ENCODE assay signal across 18 cellular contexts in the genomic region with DNA sequence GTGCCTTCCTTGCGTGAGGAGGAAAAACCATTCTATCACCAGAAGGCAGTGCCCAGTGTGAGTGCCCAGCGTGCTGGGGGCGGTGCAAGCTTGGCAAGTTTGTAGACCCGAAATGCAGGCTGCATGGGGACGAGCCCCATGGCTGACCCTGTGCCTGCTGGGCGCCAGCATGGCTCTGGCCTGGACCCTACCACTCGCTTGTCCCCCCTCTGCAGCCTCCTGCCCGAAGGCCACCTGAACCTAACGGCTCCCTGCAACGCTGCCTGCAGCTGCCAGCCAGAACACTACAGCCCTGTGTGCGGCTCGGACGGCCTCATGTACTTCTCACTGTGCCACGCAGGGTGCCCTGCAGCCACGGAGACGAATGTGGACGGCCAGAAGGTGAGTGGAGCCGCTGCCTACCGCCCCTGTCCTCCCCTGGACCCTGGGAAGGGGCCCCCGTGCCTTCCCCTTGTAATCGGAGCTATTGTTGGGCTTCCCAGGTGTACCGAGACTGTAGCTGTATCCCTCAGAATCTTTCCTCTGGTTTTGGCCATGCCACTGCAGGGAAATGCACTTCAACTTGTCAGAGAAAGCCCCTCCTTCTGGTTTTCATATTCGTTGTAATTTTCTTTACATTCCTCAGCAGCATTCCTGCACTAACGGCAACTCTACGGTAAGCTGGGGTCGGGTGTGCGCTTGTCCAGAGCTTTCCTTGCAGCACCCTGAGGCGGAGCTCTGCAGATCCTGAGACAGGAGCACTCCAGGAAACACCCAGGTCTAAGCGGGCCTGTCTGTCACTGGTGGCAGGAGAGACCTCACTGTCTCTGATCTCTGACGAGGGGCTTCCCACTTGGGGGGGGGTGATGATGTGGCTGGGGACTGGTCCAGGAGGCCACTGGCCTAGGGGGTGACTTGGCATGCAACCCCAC. TPM values are rescaled to one million over a fixed set of nuclear protein-coding genes. Genes with fewer than 3 reads are reported as not detected.
DNase-seq lines count a peak whose midpoint lies in the region; TF ChIP-seq lines count a peak whose summit lies in the region.
"Had no signal": no experiment of that assay in that cellular context is flagged by ENCODE, and none has a peak within 500 bp of the region (broad histone marks: within the 10 kb centered on the region; RNA-seq: fewer than 3 reads in every experiment).

No MANE protein-coding gene starts in this region.

- H3K27me3 Mint-ChIP-seq in MCF 10A (ENCODE audit: insufficient read depth, unreplicated experiment) = no peaks in the 10 kb centered on the region
- peaks cover 5% of the 10 kb centered on the region for H3K27me3 Mint-ChIP-seq in brain
- H3K27me3 Mint-ChIP-seq in type B pancreatic cell = peaks cover 8% of the 10 kb centered on the region
- H3K27me3 Mint-ChIP-seq: activated CD4-positive, alpha-beta memory T cell treated with anti-CD3 and anti-CD28 coated beads, Interleukin-2, amount 10 ng/mL, durations not matched to agents 7 days and 5 days; naive thymus-derived CD8-positive, alpha-beta T cell; stimulated activated naive B cell treated with anti-CD40 and anti-IgM and Interleukin-4, amounts not matched to agents 10 μg/mL and 1 μg/mL and 100 μg/mL, for 72 hours had no signal

- no peak overlapping the region for H3K4me3 ChIP-seq in breast epithelium
- no peak overlapping the region for H3K4me3 ChIP-seq in mucosa of rectum (ENCODE audit: low read length in 2 of 2)
- H3K4me3 ChIP-seq in effector memory CD4-positive, alpha-beta T cell (ENCODE audit: insufficient read depth, low read depth, low read length, poor library complexity, severe bottlenecking) = no peak overlapping the region

- H3K9me3 ChIP-seq in breast epithelium (no peaks in the 10 kb centered on the region), mucosa of rectum (ENCODE audit: control insufficient read depth in 2 of 2, low read length in 2 of 2) (no peaks in the 10 kb centered on the region)
- no peaks in the 10 kb centered on the region for H3K9me3 ChIP-seq in effector memory CD4-positive, alpha-beta T cell (ENCODE audit: control insufficient read depth, low read length)

- POLR2A ChIA-PET in MCF 10A (lab: Yijun Ruan, JAX) = interaction anchor here (1.0 to 1.2 kb wide), 3 partner anchors 105 to 127 kb away, joined by 3 to 5 read pairs (median 3); no protein-coding TSS in a partner anchor

- H3K36me3 ChIP-seq in breast epithelium (no peaks in the 10 kb centered on the region), mucosa of rectum (ENCODE audit: control insufficient read depth in 2 of 2, insufficient read depth in 2 of 2, low read length in 2 of 2) (peaks cover 0 to 2% of the 10 kb centered on the region in 2 donors)
- H3K36me3 ChIP-seq in effector memory CD4-positive, alpha-beta T cell (ENCODE audit: control insufficient read depth, insufficient read depth, low read length) = no peaks in the 10 kb centered on the region

- peaks cover 0 to 9% of the 10 kb centered on the region in 2 donors for H3K4me1 ChIP-seq in breast epithelium
- H3K4me1 ChIP-seq in mucosa of rectum (ENCODE audit: control insufficient read depth in 2 of 2, insufficient read depth in 2 of 2, low read length in 2 of 2) = peaks cover 19 to 23% of the 10 kb centered on the region in 2 donors
- H3K4me1 ChIP-seq in effector memory CD4-positive, alpha-beta T cell (ENCODE audit: control insufficient read depth, insufficient read depth, low read length, poor library complexity, severe bottlenecking) = no peaks in the 10 kb centered on the region

- H3K4me3 Mint-ChIP-seq in MCF 10A (ENCODE audit: unreplicated experiment) (no peak overlapping the region), brain (peak overlapping the region in 1 of 5 experiments; percentile 60), type B pancreatic cell (no peak overlapping the region)
- H3K4me3 Mint-ChIP-seq: activated CD4-positive, alpha-beta memory T cell treated with anti-CD3 and anti-CD28 coated beads, Interleukin-2, amount 10 ng/mL, durations not matched to agents 7 days and 5 days; CD14-positive monocyte; H9; naive thymus-derived CD8-positive, alpha-beta T cell; stimulated activated naive B cell treated with anti-CD40 and anti-IgM and Interleukin-4, amounts not matched to agents 10 μg/mL and 1 μg/mL and 100 μg/mL, for 72 hours had no signal

- H3K27ac Mint-ChIP-seq in MCF 10A (ENCODE audit: low read depth, unreplicated experiment) = no peak overlapping the region
- peak overlapping the region in 4 of 5 experiments; percentile 57 to 90 (median 84) for H3K27ac Mint-ChIP-seq in brain
- peak overlapping the region; percentile 50 for H3K27ac Mint-ChIP-seq in type B pancreatic cell
- H3K27ac Mint-ChIP-seq: activated CD4-positive, alpha-beta memory T cell treated with anti-CD3 and anti-CD28 coated beads, Interleukin-2, amount 10 ng/mL, durations not matched to agents 7 days and 5 days; H9; stimulated activated naive B cell treated with anti-CD40 and anti-IgM and Interleukin-4, amounts not matched to agents 10 μg/mL and 1 μg/mL and 100 μg/mL, for 72 hours had no signal

- H3K36me3 Mint-ChIP-seq in MCF 10A (ENCODE audit: insufficient read depth, unreplicated experiment) = peaks cover 47% of the 10 kb centered on the region
- H3K36me3 Mint-ChIP-seq in brain = no peaks in the 10 kb centered on the region
- no peaks in the 10 kb centered on the region for H3K36me3 Mint-ChIP-seq in type B pancreatic cell
- H3K36me3 Mint-ChIP-seq: naive thymus-derived CD8-positive, alpha-beta T cell had no signal

- intact Hi-C loops in breast epithelium (cut with DNase I; ENCODE audit: low total_unique reads) (loop anchor here (5.0 to 10.0 kb wide), 2 partner anchors 117 to 1085 kb away; no protein-coding TSS in a partner anchor), MCF 10A (cut with micrococcal nuclease) (loop anchor here (1.0 to 5.0 kb wide), 2 partner anchors 124 to 140 kb away; no protein-coding TSS in a partner anchor)

- H3K4me1 Mint-ChIP-seq in MCF 10A (ENCODE audit: insufficient read depth, unreplicated experiment) (peaks cover 7% of the 10 kb centered on the region), brain (peaks cover 50% of the 10 kb centered on the region), type B pancreatic cell (ENCODE audit: unreplicated experiment) (peaks cover 29% of the 10 kb centered on the region)

- H3K9me3 Mint-ChIP-seq in MCF 10A (ENCODE audit: unreplicated experiment) (no peaks in the 10 kb centered on the region), brain (no peaks in the 10 kb centered on the region), type B pancreatic cell (no peaks in the 10 kb centered on the region)
- H3K9me3 Mint-ChIP-seq: activated CD4-positive, alpha-beta memory T cell treated with anti-CD3 and anti-CD28 coated beads, Interleukin-2, amount 10 ng/mL, durations not matched to agents 7 days and 5 days; H9; naive thymus-derived CD8-positive, alpha-beta T cell; stimulated activated naive B cell treated with anti-CD40 and anti-IgM and Interleukin-4, amounts not matched to agents 10 μg/mL and 1 μg/mL and 100 μg/mL, for 72 hours had no signal

- peak overlapping the region; percentile 21 to 68 for H3K27ac ChIP-seq in breast epithelium
- H3K27ac ChIP-seq in mucosa of rectum (ENCODE audit: low read depth in 2 of 2, low read length in 2 of 2) = peak overlapping the region; percentile 36 to 67
- no peak overlapping the region for H3K27ac ChIP-seq in effector memory CD4-positive, alpha-beta T cell (ENCODE audit: insufficient read depth, low read length, poor library complexity, severe bottlenecking)

- TF ChIP-seq CTCF in breast epithelium (IDR thresholded peaks at IDR 0.05) (no peak), MCF 10A (IDR thresholded peaks at IDR 0.05; ENCODE audit: unreplicated experiment) (no peak), brain (conservative IDR thresholded peaks at IDR 0.05) (no peak), type B pancreatic cell (conservative IDR thresholded peaks at IDR 0.05) (no peak)

- CTCF ChIA-PET in MCF 10A (lab: Yijun Ruan, JAX) = interaction anchor here (0.6 to 3.1 kb wide), 16 partner anchors 11 to 341 kb away, joined by 3 to 19 read pairs (median 4); no protein-coding TSS in a partner anchor

- no peaks in the 10 kb centered on the region for H3K27me3 ChIP-seq in breast epithelium
- no peaks in the 10 kb centered on the region for H3K27me3 ChIP-seq in mucosa of rectum (ENCODE audit: control insufficient read depth in 2 of 2, insufficient read depth in 2 of 2, low read length in 2 of 2)
- H3K27me3 ChIP-seq in effector memory CD4-positive, alpha-beta T cell (replicated peaks; ENCODE audit: control insufficient read depth, insufficient read depth, low read length, poor library complexity, severe bottlenecking) = no peaks in the 10 kb centered on the region

- no peak for TF ChIP-seq POLR2A in breast epithelium (IDR thresholded peaks at IDR 0.05)

- DNase-seq in breast epithelium (ENCODE audit: low spot score in 2 of 2) = no peak
- no peak for DNase-seq in MCF 10A (ENCODE audit: unreplicated experiment)
- DNase-seq in type B pancreatic cell (ENCODE audit: extremely low spot score, unreplicated experiment) = no peak
- no peak for DNase-seq in HCEC 1CT
- DNase-seq in COR-L47 (lab: John Stamatoyannopoulos, UW) = no peak
- no peak for DNase-seq in effector memory CD4-positive, alpha-beta T cell
- DNase-seq: activated CD4-positive, alpha-beta T cell treated with anti-CD3 and anti-CD28 coated beads for 1 hour; GDM1; NCI-H1436 treated with DMSO at 0.1 percent for 48 hours; stimulated activated naive B cell treated with anti-CD40 and anti-IgM and Interleukin-4, amounts not matched to agents 10 μg/mL and 1 μg/mL and 100 μg/mL, for 72 hours had no signal

- no TSS peak for BruUV-seq in MCF 10A (replicated peaks; lab: Mats Ljungman, UMichigan)

- peak overlapping the region; percentile 52 to 57 for H3K9ac ChIP-seq in mucosa of rectum (ENCODE audit: low read depth in 1 of 2, low read length in 2 of 2)

RNA-seq across cellular contexts. Expression of gene SLCO4A1, which starts 25.5 kb away (rescaled TPM):
- total RNA-seq in breast epithelium = 10 to 100 TPM in 2 of 3 donors, 1 to 10 TPM in 1; 8.8 to 26.5 (median 15.4) TPM
- total RNA-seq in MCF 10A (2022) = 23.8 and 27.0 TPM in 2 replicates
- 18.2 TPM for polyA plus RNA-seq in brain (ENCODE audit: insufficient read depth, low read depth, low replicate concordance)
- total RNA-seq in type B pancreatic cell (ENCODE audit: low replicate concordance) = 2.6 and 5.3 TPM in 2 replicates
- total RNA-seq: skeletal muscle tissue had no signal

RNA-seq across cellular contexts. Expression of gene NTSR1, which starts 40.9 kb away (rescaled TPM):
- total RNA-seq in breast epithelium = under 1 TPM in 1 of 3 donors, not detected in 2; under 0.01 TPM
- 4.5 and 6.2 TPM in 2 replicates for total RNA-seq in MCF 10A (2022)
- polyA plus RNA-seq in brain (ENCODE audit: insufficient read depth, low read depth, low replicate concordance) = 0.48 TPM
- total RNA-seq in type B pancreatic cell (ENCODE audit: low replicate concordance) = 0.24 TPM in 1 of 2 replicates, not detected in the other
- total RNA-seq: activated CD4-positive, alpha-beta memory T cell treated with anti-CD3 and anti-CD28 coated beads, Interleukin-2, amount 10 ng/mL, durations not matched to agents 7 days and 5 days; bronchial epithelial cell; naive thymus-derived CD8-positive, alpha-beta T cell had no signal
- polyA plus RNA-seq: naive thymus-derived CD8-positive, alpha-beta T cell had no signal
